Comparison of ENCODE assay signal across 9 cellular contexts in the genomic region with DNA sequence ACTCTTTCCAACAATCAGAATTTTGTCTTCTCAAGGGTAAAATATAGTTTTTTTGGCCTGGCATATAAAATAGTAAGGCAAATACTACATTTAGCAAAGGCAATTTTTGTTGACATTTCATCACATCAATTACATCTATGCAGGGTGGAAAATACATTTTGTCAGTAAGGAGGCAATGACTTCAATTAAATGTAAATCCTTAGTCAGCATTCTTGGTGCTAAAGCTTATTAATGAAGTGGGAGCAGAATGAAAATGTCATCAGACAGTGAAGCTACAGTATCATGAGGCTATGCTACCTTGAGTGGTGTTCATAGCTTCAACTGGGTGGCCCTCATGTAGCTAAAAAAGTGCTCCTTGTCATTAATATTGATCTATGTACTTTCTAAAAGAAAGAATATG. TPM values are rescaled to one million over a fixed set of nuclear protein-coding genes. Genes with fewer than 3 reads are reported as not detected.
"Had no signal": no experiment of that assay in that cellular context is flagged by ENCODE, and none has a peak within 500 bp of the region (broad histone marks: within the 10 kb centered on the region; RNA-seq: fewer than 3 reads in every experiment).

No MANE protein-coding gene starts in this region.

- FAIRE-seq: H54, HTR-8/SVneo had no signal

- H3K9ac ChIP-seq: GM23248, KMS-11 had no signal

- H3K4me3 Mint-ChIP-seq: H9 had no signal

- H3K4me2 ChIP-seq: KMS-11 had no signal

- H2AFZ ChIP-seq: GM23248 had no signal

- H3K4me3 ChIP-seq: GM23248 had no signal

- H3K27ac Mint-ChIP-seq: H9 had no signal

- DNase-seq: GM23248, GOT3, H9, HCEC 1CT, KBM-7 had no signal

- H3K9me3 Mint-ChIP-seq: H9 had no signal

- H3K27ac ChIP-seq: GM23248, KMS-11 had no signal

RNA-seq across cellular contexts. Expression of gene LRRTM3, which starts 8.9 kb away (rescaled TPM):
- total RNA-seq: GM23248, HT-29 had no signal
- polyA plus RNA-seq: GM23248 had no signal
